3 cellular contexts compared by ENCODE assay signal in the genomic region with DNA sequence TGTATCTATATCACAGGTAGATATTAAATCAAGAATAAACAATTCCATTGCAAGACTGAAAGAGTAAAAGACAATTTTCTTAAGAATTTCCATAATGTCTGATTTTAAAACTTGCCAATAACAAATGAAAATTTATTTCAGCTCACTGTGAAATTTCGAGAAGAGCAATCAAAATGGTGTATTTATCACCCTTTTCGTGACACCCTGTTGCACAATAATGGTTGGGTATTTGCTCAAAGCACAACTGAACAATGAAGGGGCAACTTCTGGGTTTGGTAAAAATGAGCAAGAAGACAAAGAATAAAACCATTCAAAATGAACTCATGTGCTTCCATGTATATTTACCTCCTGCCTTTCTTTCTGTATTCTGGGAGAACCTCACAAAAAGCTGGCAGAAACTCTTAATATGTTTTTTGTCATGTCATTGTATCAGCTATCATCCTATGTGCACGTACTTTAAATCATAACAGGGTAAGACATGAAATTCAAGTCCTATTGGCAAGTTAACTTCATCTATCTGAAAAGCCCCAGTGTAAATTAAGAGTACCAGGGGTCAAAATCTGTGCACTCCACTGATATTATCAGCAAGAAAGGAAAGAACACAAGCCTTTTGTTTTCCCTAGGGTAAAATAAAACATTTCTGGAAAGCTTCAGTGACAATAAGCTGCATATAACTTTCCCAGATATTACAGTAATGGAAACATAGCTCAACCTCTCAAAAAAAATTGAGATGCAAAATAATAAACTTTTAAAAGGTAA.
TF ChIP-seq lines count a peak whose summit lies in the region.

No MANE protein-coding gene starts in this region.

TF ChIP-seq in SK-N-SH, 30 proteins besides CTCF, POLR2A, EP300 and RAD21 (continued from another document):
- TF ChIP-seq TEAD4 (IDR thresholded peaks at IDR 0.05; ENCODE audit: borderline replicate concordance, insufficient read depth): no peak
- no peak for TF ChIP-seq ELF1 (IDR thresholded peaks at IDR 0.05)
- peak; percentile 41 for TF ChIP-seq GATA2 (CRISPR knock-in tag; IDR thresholded peaks at IDR 0.05)

TF ChIP-seq in SK-N-SH treated with all-trans-retinoic acid at 6 μM for 48 hours, 23 proteins besides CTCF, POLR2A, EP300 and RAD21 (continued from another document):
- no peak for TF ChIP-seq ESRRG (CRISPR knock-in tag; IDR thresholded peaks at IDR 0.05)
- TF ChIP-seq SNAI2 (CRISPR knock-in tag; IDR thresholded peaks at IDR 0.05): no peak
- TF ChIP-seq ZC3H10 (CRISPR knock-in tag; IDR thresholded peaks at IDR 0.05): no peak
- TF ChIP-seq PATZ1 (CRISPR knock-in tag; IDR thresholded peaks at IDR 0.05; ENCODE audit: borderline replicate concordance): no peak
- TF ChIP-seq ARNTL (CRISPR knock-in tag; IDR thresholded peaks at IDR 0.05; ENCODE audit: borderline replicate concordance, low read depth): no peak

TF ChIP-seq in liver, 16 proteins besides CTCF, POLR2A, EP300 and RAD21 (continued from another document):
- TF ChIP-seq, protein P1, sequence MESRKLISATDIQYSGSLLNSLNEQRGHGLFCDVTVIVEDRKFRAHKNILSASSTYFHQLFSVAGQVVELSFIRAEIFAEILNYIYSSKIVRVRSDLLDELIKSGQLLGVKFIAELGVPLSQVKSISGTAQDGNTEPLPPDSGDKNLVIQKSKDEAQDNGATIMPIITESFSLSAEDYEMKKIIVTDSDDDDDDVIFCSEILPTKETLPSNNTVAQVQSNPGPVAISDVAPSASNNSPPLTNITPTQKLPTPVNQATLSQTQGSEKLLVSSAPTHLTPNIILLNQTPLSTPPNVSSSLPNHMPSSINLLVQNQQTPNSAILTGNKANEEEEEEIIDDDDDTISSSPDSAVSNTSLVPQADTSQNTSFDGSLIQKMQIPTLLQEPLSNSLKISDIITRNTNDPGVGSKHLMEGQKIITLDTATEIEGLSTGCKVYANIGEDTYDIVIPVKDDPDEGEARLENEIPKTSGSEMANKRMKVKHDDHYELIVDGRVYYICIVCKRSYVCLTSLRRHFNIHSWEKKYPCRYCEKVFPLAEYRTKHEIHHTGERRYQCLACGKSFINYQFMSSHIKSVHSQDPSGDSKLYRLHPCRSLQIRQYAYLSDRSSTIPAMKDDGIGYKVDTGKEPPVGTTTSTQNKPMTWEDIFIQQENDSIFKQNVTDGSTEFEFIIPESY (IDR thresholded peaks at IDR 0.05): no peak
